ENCODE assay signal across 8 cellular contexts in the genomic region with DNA sequence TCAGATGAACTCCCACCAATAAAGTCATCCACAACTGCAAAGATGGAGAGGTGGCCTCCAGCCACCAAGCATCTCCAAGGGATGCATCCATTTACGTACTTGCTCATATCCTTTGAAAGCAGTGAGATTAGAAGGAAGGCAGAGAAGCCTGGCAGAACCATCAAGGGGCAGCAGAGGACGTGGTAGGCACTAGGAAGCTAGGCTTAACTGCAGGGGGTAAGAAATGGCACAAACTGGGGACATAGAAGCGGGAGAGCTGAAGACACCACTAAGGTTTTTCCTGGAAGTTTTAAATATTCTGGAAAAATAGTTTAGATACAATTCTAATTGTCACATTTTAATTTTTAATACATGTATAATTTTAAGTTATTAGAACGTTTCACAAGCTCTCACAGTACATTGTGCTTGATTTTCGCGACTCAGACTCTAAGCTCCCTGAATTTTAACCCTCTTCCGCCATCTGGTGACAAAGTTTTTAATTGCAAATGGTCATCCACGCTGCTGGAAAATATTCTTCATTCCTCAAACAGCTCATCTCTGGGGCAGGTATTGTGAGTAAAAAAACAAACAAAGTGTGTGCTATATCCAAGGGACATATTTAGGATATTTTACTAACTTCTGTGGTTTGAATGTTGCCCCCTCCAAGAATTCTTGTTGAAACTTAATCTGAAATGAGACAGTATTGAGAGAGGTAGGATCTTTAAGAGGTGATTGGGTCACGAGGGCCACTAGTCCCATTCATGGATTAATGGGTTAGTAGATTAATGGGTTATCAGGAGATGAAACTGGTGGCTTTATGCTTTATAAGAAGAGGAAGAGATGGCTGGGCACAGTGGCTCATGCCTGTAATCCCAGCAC. TPM values are rescaled to one million over a fixed set of nuclear protein-coding genes. Genes with fewer than 3 reads are reported as not detected.
A peak's percentile ranks its signal among the peaks of the same experiment; 100 is the strongest.
DNase-seq lines count a peak whose midpoint lies in the region; FAIRE-seq and TF ChIP-seq lines count a peak whose summit lies in the region.

No MANE protein-coding gene starts in this region.

- peaks cover 0 to 12% (median 0%) of the 10 kb centered on the region in 3 donors for H3K36me3 ChIP-seq in tibial nerve

- H3K27ac ChIP-seq in tibial nerve, result no peak overlapping the region

- peaks cover 0 to 30% (median 13%) of the 10 kb centered on the region in 4 donors for H3K4me1 ChIP-seq in tibial nerve

- DNase-seq in COLO668 (lab: John Stamatoyannopoulos, UW; ENCODE audit: unreplicated experiment) (peak; percentile 49), GOT3 (lab: John Stamatoyannopoulos, UW) (peak; percentile 3), NCI-H345 treated with DMSO at 0.1 percent for 48 hours (lab: John Stamatoyannopoulos, UW; ENCODE audit: unreplicated experiment) (peak; percentile 42), midbrain (lab: John Stamatoyannopoulos, UW) (peak; percentile 75), tibial nerve (ENCODE audit: low spot score in 2 of 2) (peak in 1 of 2 donors; percentile 86), NK-92 (lab: John Stamatoyannopoulos, UW; ENCODE audit: unreplicated experiment) (no peak)
- peak; percentile 65 for DNase-seq in activated CD4-positive, alpha-beta T cell treated with anti-CD3 and anti-CD28 coated beads for 48 hours

- no peaks in the 10 kb centered on the region for H3K9me3 ChIP-seq in tibial nerve

- peak; percentile 97 for FAIRE-seq in endometrium (lab: Jason Lieb, UNC)

- TF ChIP-seq EP300 in tibial nerve (IDR thresholded peaks at IDR 0.05), result no peak

- TF ChIP-seq POLR2A in tibial nerve (IDR thresholded peaks at IDR 0.05), result no peak

- TF ChIP-seq CTCF in tibial nerve (IDR thresholded peaks at IDR 0.05), result peak; percentile 53 to 66 (median 56)

- H3K4me3 ChIP-seq in tibial nerve, result no peak overlapping the region

- WGBS in tibial nerve, 2 donors, result 26 to 27% methylated on average over 9 of the region's 9 CpGs

- H3K27me3 ChIP-seq in tibial nerve, result no peaks in the 10 kb centered on the region

RNA-seq across cellular contexts. Expression of a gene that starts 1.6 kb away (rescaled TPM):
- total RNA-seq in tibial nerve, result 1 to 10 TPM; 5.4 to 9.9 (median 7.1) TPM

RNA-seq across cellular contexts. Expression of a gene that starts 24.4 kb away (rescaled TPM):
- 100 to 1,000 TPM; 248 to 381 (median 315) TPM for total RNA-seq in tibial nerve

RNA-seq across cellular contexts. Expression of a gene that starts 30.5 kb away (rescaled TPM):
- total RNA-seq in tibial nerve, result 10 to 100 TPM; 21.2 to 37.3 (median 28.1) TPM
